Comparison of ENCODE assay signal across 9 cellular contexts in genomic region chrX:110407910-110408545, GRCh38. TPM values are rescaled to one million over a fixed set of nuclear protein-coding genes. Genes with fewer than 3 reads are reported as not detected.
DNase-seq lines count a peak whose midpoint lies in the region; ATAC-seq and TF ChIP-seq lines count a peak whose summit lies in the region.
"Had no signal": no experiment of that assay in that cellular context is flagged by ENCODE, and none has a peak within 500 bp of the region (broad histone marks: within the 10 kb centered on the region; RNA-seq: fewer than 3 reads in every experiment).

No MANE protein-coding gene starts in this region.

- H3K27me3 ChIP-seq in GM23248 (replicated peaks; ENCODE audit: insufficient read depth) (no peaks in the 10 kb centered on the region), lung (ENCODE audit: control insufficient read depth, insufficient read depth) (no peaks in the 10 kb centered on the region), transverse colon (no peaks in the 10 kb centered on the region)

- H2AFZ ChIP-seq in GM23248: no peak overlapping the region

- intact Hi-C loops in transverse colon (cut with DNase I; ENCODE audit: low total_unique reads): loop anchor here (2.0 kb wide), 1 partner anchor 249 kb away; no protein-coding TSS in a partner anchor

- no peaks in the 10 kb centered on the region for H4K20me1 ChIP-seq in GM23248 (ENCODE audit: insufficient read depth)

- H3K9me2 ChIP-seq in GM23248 (ENCODE audit: insufficient read depth): no peaks in the 10 kb centered on the region

- DNase-seq in DMS53 treated with DMSO at 0.1 percent for 48 hours (lab: John Stamatoyannopoulos, UW; ENCODE audit: unreplicated experiment): peak; percentile 45
- peak; percentile 61 for DNase-seq in GM23248
- DNase-seq in NCI-H2107 (lab: John Stamatoyannopoulos, UW): peak; percentile 55
- peak; percentile 26 for DNase-seq in activated CD4-positive, CD25-positive, alpha-beta regulatory T cell treated with anti-CD3 and anti-CD28 coated beads, Interleukin-2, amount 50 U/mL, for 16 hours (ENCODE audit: low read depth, low spot score)
- no peak for DNase-seq in coronary artery (ENCODE audit: low spot score)
- DNase-seq in lung (ENCODE audit: low spot score): peak; percentile 62
- DNase-seq in transverse colon: peak; percentile 28

- ATAC-seq in lung (ENCODE audit: insufficient read depth, low FRiP score) (no peak), HG02970 (IDR thresholded peaks at IDR 0.05; ENCODE audit: low FRiP score, unreplicated experiment) (no peak)

- H3F3A ChIP-seq in GM23248 (ENCODE audit: insufficient read depth): peaks cover 23% of the 10 kb centered on the region

- H3K27ac ChIP-seq in GM23248: no peak overlapping the region
- no peak overlapping the region for H3K27ac ChIP-seq in coronary artery
- no peak overlapping the region for H3K27ac ChIP-seq in lung (ENCODE audit: low read depth in 1 of 2, low read length in 1 of 2)
- H3K27ac ChIP-seq in transverse colon: no peak overlapping the region

- H3K9me3 ChIP-seq in GM23248 (ENCODE audit: low read depth) (no peaks in the 10 kb centered on the region), lung (ENCODE audit: control insufficient read depth in 2 of 2, insufficient read depth in 1 of 2, low read length in 1 of 2) (no peaks in the 10 kb centered on the region), transverse colon (no peaks in the 10 kb centered on the region)

- H3K4me1 ChIP-seq in GM23248 (ENCODE audit: insufficient read depth): peaks cover 35% of the 10 kb centered on the region
- H3K4me1 ChIP-seq in lung (ENCODE audit: control insufficient read depth in 2 of 2, insufficient read depth in 2 of 2, low read length in 2 of 2): peaks cover 0 to 2% of the 10 kb centered on the region in 2 donors
- H3K4me1 ChIP-seq in transverse colon: no peaks in the 10 kb centered on the region

- H3K4me2 ChIP-seq in GM23248 (ENCODE audit: unreplicated experiment): no peak overlapping the region

- H3K79me2 ChIP-seq in GM23248 (ENCODE audit: insufficient read depth): no peaks in the 10 kb centered on the region

- in situ Hi-C loops in GM23248 (cut with MboI) (loop anchor here (25.0 kb wide), 2 partner anchors 496 to 696 kb away; no protein-coding TSS in a partner anchor), transverse colon (cut with MboI; ENCODE audit: low pct_ligation_motif_present in 1 of 4, low pct_unique_long_range_greater_than_20kb in 1 of 4, low sequenced_read_pairs in 3 of 4) (loop anchor here in 3 of 4 donors (5.0 to 25.0 kb wide), 3 partner anchors 243 to 496 kb away; no protein-coding TSS in a partner anchor)

- H3K9ac ChIP-seq in GM23248: no peak overlapping the region

- H3K4me3 ChIP-seq in GM23248 (no peak overlapping the region), coronary artery (no peak overlapping the region), lung (no peak overlapping the region), transverse colon (no peak overlapping the region)

- whole genome bisulfite sequencing in GM23248 (ENCODE audit: low coverage in 1 of 2, low lambda C conversion rate in 2 of 2, missing lambda C conversion rate in 2 of 2), 2 experiments: 38 to 40% methylated on average over 5 of the region's 5 CpGs
- 34 to 37% methylated on average over 5 of the region's 5 CpGs for WGBS in lung, 2 donors
- WGBS in transverse colon (ENCODE audit: low coverage in 1 of 2), 2 donors: 46% methylated on average over 5 of the region's 5 CpGs; no CpG with 5 or more reads in 1 of the 2 donors

- H3K36me3 ChIP-seq in GM23248 (ENCODE audit: low read depth) (no peaks in the 10 kb centered on the region), lung (ENCODE audit: control insufficient read depth in 2 of 2, insufficient read depth in 2 of 2, low read length in 2 of 2) (no peaks in the 10 kb centered on the region), transverse colon (no peaks in the 10 kb centered on the region)

- TF ChIP-seq POLR2A in transverse colon (IDR thresholded peaks at IDR 0.05): no peak

- TF ChIP-seq CTCF in coronary artery (IDR thresholded peaks at IDR 0.05): peak; percentile 60
- TF ChIP-seq CTCF in lung (IDR thresholded peaks at IDR 0.05; ENCODE audit: control extremely low read depth, extremely low read depth): peak; percentile 74
- TF ChIP-seq CTCF in transverse colon (IDR thresholded peaks at IDR 0.05): peak; percentile 58 to 67 (median 64)

- no peak for TF ChIP-seq EP300 in transverse colon (IDR thresholded peaks at IDR 0.05; ENCODE audit: low read depth)

RNA-seq across cellular contexts. Expression of gene RTL9, which starts 49.4 kb away (rescaled TPM):
- 0.13 and 0.97 TPM in 2 replicates for total RNA-seq in GM23248 (2014; rRNA removed; shearing (Covaris generic))
- polyA plus RNA-seq in GM23248 (2016; fragmentation: Nextera tagmentation; extraction: Ambion mirVana) (0.06 and 0.20 TPM in 2 replicates), lung (under 1 TPM; 0.02 to 0.06 TPM)
- total RNA-seq in lung (under 1 TPM; 0.06 to 0.34 TPM), transverse colon (under 1 TPM in 1 of 4 donors, not detected in 3; under 0.01 TPM)
- total RNA-seq: activated CD8-positive, alpha-beta memory T cell treated with anti-CD3 and anti-CD28 coated beads for 36 hours had no signal
